In the genomic region with DNA sequence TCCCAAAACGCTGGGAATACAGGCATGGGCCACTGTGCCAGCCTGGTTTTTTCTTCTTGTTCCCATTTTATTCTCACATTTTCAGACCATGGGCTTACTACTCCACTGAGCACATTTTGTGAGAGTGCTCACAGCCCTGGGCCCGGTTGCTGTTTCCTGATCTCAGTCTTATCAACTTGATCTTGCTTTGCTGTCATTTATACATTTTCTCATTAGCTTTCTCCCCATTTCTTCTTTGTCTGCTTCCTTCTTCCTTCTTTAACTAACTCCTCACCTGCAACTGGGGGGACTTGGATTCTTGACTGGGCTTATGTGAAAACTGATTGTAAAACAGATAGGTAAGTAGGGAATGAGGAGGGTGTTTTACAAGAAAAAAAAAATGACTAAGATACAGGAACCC, we compare ENCODE assay signal across 18 cellular contexts.
DNase-seq lines count a peak whose midpoint lies in the region; ATAC-seq and TF ChIP-seq lines count a peak whose summit lies in the region.
"Had no signal": no experiment of that assay in that cellular context is flagged by ENCODE, and none has a peak within 500 bp of the region (broad histone marks: within the 10 kb centered on the region; RNA-seq: fewer than 3 reads in every experiment).

No MANE protein-coding gene starts in this region.

- peaks cover 43% of the 10 kb centered on the region for H3K4me1 Mint-ChIP-seq in activated CD4-positive, alpha-beta T cell treated with anti-CD3 and anti-CD28 coated beads for 36 hours
- peaks cover 33% of the 10 kb centered on the region for H3K4me1 Mint-ChIP-seq in nephron progenitor cell

- H3K27ac ChIP-seq in VCaP (peak overlapping the region; percentile 32), esophagus (ENCODE audit: low read depth in 2 of 2, low read length in 1 of 2) (peak overlapping the region; percentile 9 to 38)

- H3K4me1 ChIP-seq in esophagus (ENCODE audit: control insufficient read depth in 2 of 2, insufficient read depth in 2 of 2, low read length in 1 of 2): peaks cover 0 to 16% of the 10 kb centered on the region in 2 donors

- 60 to 72% methylated on average over 2 of the region's 2 CpGs for WGBS in esophagus, 2 donors

- no peak overlapping the region for H3K27ac Mint-ChIP-seq in activated CD4-positive, alpha-beta T cell treated with anti-CD3 and anti-CD28 coated beads for 36 hours
- no peak overlapping the region for H3K27ac Mint-ChIP-seq in nephron progenitor cell
- H3K27ac Mint-ChIP-seq: brain; stimulated activated naive B cell treated with anti-CD40 and anti-IgM and Interleukin-4, amounts not matched to agents 10 μg/mL and 1 μg/mL and 100 μg/mL, for 72 hours had no signal

- no peak overlapping the region for H3K4me3 Mint-ChIP-seq in activated CD4-positive, alpha-beta T cell treated with anti-CD3 and anti-CD28 coated beads for 36 hours
- no peak overlapping the region for H3K4me3 Mint-ChIP-seq in nephron progenitor cell
- H3K4me3 Mint-ChIP-seq: brain; stimulated activated naive B cell treated with anti-CD40 and anti-IgM and Interleukin-4, amounts not matched to agents 10 μg/mL and 1 μg/mL and 100 μg/mL, for 72 hours had no signal

- H3K9me3 ChIP-seq in esophagus (ENCODE audit: control insufficient read depth in 2 of 2, insufficient read depth in 1 of 2, low read depth in 1 of 2, low read length in 1 of 2): no peaks in the 10 kb centered on the region
- H3K9me3 ChIP-seq: mucosa of descending colon had no signal

- intact Hi-C loops in activated CD4-positive, alpha-beta T cell treated with anti-CD3 and anti-CD28 coated beads for 36 hours (cut with DNase I, micrococcal nuclease): no loop called here

- no peak for TF ChIP-seq CTCF in VCaP (conservative IDR thresholded peaks at IDR 0.05)
- no peak for TF ChIP-seq CTCF in nephron progenitor cell (IDR thresholded peaks at IDR 0.05)

- no peaks in the 10 kb centered on the region for H3K9me3 Mint-ChIP-seq in activated CD4-positive, alpha-beta T cell treated with anti-CD3 and anti-CD28 coated beads for 36 hours (ENCODE audit: low read depth)
- H3K9me3 Mint-ChIP-seq in nephron progenitor cell: no peaks in the 10 kb centered on the region
- H3K9me3 Mint-ChIP-seq: brain; stimulated activated naive B cell treated with anti-CD40 and anti-IgM and Interleukin-4, amounts not matched to agents 10 μg/mL and 1 μg/mL and 100 μg/mL, for 72 hours had no signal

- no peaks in the 10 kb centered on the region for H3K36me3 ChIP-seq in esophagus (ENCODE audit: control insufficient read depth in 2 of 2, insufficient read depth in 2 of 2, low read length in 1 of 2)

- H3K27me3 ChIP-seq in esophagus (ENCODE audit: control insufficient read depth in 1 of 2, insufficient read depth in 2 of 2, low read length in 2 of 2): no peaks in the 10 kb centered on the region

- POLR2A ChIA-PET in activated CD4-positive, alpha-beta T cell treated with anti-CD3 and anti-CD28 coated beads for 36 hours (lab: Charles Lee): interaction anchor here (0.7 kb wide), 1 partner anchor 723 kb away, joined by 9 read pairs; no protein-coding TSS in a partner anchor

- H3K4me3 ChIP-seq in esophagus (ENCODE audit: low read depth in 1 of 2, low read length in 2 of 2): no peak overlapping the region
- H3K4me3 ChIP-seq: mucosa of descending colon had no signal

- CTCF ChIA-PET in activated CD4-positive, alpha-beta T cell treated with anti-CD3 and anti-CD28 coated beads for 36 hours (lab: Charles Lee): interaction anchor here (1.3 to 7.4 kb wide), 3 partner anchors 8 to 19 kb away, joined by 4 to 55 read pairs (median 9); no protein-coding TSS in a partner anchor

- peak; percentile 40 for DNase-seq in activated CD4-positive, alpha-beta T cell treated with anti-CD3 and anti-CD28 coated beads for 36 hours
- no peak for DNase-seq in activated CD4-positive, alpha-beta T cell treated with anti-CD3 and anti-CD28 coated beads, Interleukin-2, amount 50 U/mL, for 4 hours
- DNase-seq in renal cortical epithelial cell (ENCODE audit: low read depth): peak; percentile 45
- DNase-seq in nephron progenitor cell: no peak
- DNase-seq: 8988T; C1 segment of cervical spinal cord; dermis blood vessel endothelial cell; hypothalamus; mucosa of descending colon; NCI-H1048; NCI-H2081 treated with DMSO at 0.1 percent for 48 hours; NCI-H510A treated with DMSO at 0.1 percent for 48 hours; stimulated activated naive B cell treated with anti-CD40 and anti-IgM and Interleukin-4, amounts not matched to agents 10 μg/mL and 1 μg/mL and 100 μg/mL, for 72 hours had no signal

- H3K27me3 Mint-ChIP-seq in activated CD4-positive, alpha-beta T cell treated with anti-CD3 and anti-CD28 coated beads for 36 hours: no peaks in the 10 kb centered on the region
- no peaks in the 10 kb centered on the region for H3K27me3 Mint-ChIP-seq in nephron progenitor cell (ENCODE audit: low read depth, poor library complexity)

- no peak for ATAC-seq in activated CD4-positive, alpha-beta T cell treated with anti-CD3 and anti-CD28 coated beads for 36 hours
- ATAC-seq in GM21825 (IDR thresholded peaks at IDR 0.05; ENCODE audit: unreplicated experiment) (no peak), HG02973 (IDR thresholded peaks at IDR 0.05; ENCODE audit: unreplicated experiment) (no peak)
- ATAC-seq: mucosa of descending colon; stimulated activated naive B cell treated with anti-CD40 and anti-IgM and Interleukin-4, amounts not matched to agents 10 μg/mL and 1 μg/mL and 100 μg/mL, for 72 hours had no signal

- H3K36me3 Mint-ChIP-seq in activated CD4-positive, alpha-beta T cell treated with anti-CD3 and anti-CD28 coated beads for 36 hours (ENCODE audit: low read depth): no peaks in the 10 kb centered on the region
- no peaks in the 10 kb centered on the region for H3K36me3 Mint-ChIP-seq in nephron progenitor cell (ENCODE audit: low read depth)
- H3K36me3 Mint-ChIP-seq: brain; stimulated activated naive B cell treated with anti-CD40 and anti-IgM and Interleukin-4, amounts not matched to agents 10 μg/mL and 1 μg/mL and 100 μg/mL, for 72 hours had no signal

Comparison
In these comparisons a context has a peak if more than half of its experiments do, and no peak if none do; other contexts are left out.
1. DNase-seq: peak in activated CD4-positive, alpha-beta T cell treated with anti-CD3 and anti-CD28 coated beads for 36 hours (single experiment) and renal cortical epithelial cell (single experiment); none in activated CD4-positive, alpha-beta T cell treated with anti-CD3 and anti-CD28 coated beads, Interleukin-2, amount 50 U/mL, for 4 hours (0 of 2) and nephron progenitor cell (single experiment).